In the genomic region with DNA sequence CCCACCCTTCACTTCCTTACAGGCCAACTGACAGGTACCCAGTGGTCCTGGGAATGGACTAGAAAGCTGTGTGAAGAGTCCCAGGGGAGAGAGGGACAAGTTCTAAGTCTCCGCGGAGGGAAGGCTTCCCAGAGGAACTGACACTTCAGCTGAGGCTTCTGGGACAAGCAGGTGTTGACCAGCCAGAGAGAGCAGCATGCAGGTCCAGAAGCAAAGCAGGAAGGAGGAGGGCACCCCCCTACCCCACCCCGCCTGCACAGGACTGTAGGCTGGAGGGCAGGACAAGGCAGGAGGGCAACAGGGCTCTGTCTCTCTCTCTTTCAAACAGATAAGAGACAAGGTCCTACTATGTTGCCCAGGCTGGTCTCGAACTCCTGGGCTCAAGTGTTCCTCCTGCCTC, we compare ENCODE assay signal across 11 cellular contexts.
"Had no signal": no experiment of that assay in that cellular context is flagged by ENCODE, and none has a peak within 500 bp of the region (broad histone marks: within the 10 kb centered on the region; RNA-seq: fewer than 3 reads in every experiment).

No MANE protein-coding gene starts in this region.

- H3K4me1 Mint-ChIP-seq: activated naive CD8-positive, alpha-beta T cell treated with anti-CD3 and anti-CD28 coated beads, Interleukin-2, amount 10 ng/mL, durations not matched to agents 7 days and 5 days had no signal

- H3K27me3 ChIP-seq: breast epithelium, esophagus muscularis mucosa had no signal

- H3K9me3 ChIP-seq: breast epithelium, esophagus muscularis mucosa had no signal

- H3K4me3 ChIP-seq: esophagus muscularis mucosa had no signal

- H3K27ac Mint-ChIP-seq: activated naive CD8-positive, alpha-beta T cell treated with anti-CD3 and anti-CD28 coated beads, Interleukin-2, amount 10 ng/mL, durations not matched to agents 7 days and 5 days had no signal

- H3K4me3 Mint-ChIP-seq: activated naive CD8-positive, alpha-beta T cell treated with anti-CD3 and anti-CD28 coated beads, Interleukin-2, amount 10 ng/mL, durations not matched to agents 7 days and 5 days; nephron had no signal

- H3K9me3 Mint-ChIP-seq: activated naive CD8-positive, alpha-beta T cell treated with anti-CD3 and anti-CD28 coated beads, Interleukin-2, amount 10 ng/mL, durations not matched to agents 7 days and 5 days; nephron had no signal

- FAIRE-seq: TTC549 had no signal

- H3K4me1 ChIP-seq: breast epithelium had no signal

- DNase-seq: activated CD4-positive, alpha-beta T cell treated with anti-CD3 and anti-CD28 coated beads, Interleukin-2, amount 50 U/mL, for 1 hour; activated effector memory CD4-positive, alpha-beta T cell treated with Interleukin-2 at 50 U/mL for 16 hours; activated naive CD8-positive, alpha-beta T cell treated with anti-CD3 and anti-CD28 coated beads, Interleukin-2, amount 10 ng/mL, durations not matched to agents 7 days and 5 days; anterior cingulate cortex; stimulated activated CD4-positive, alpha-beta T cell treated with anti-CD3 and anti-CD28 coated beads, Interleukin-1b, Interleukin-23, amount 100 ng/mL, for 48 hours; stimulated activated naive CD4-positive, alpha-beta T cell; T-helper 2 cell had no signal

- H3K27ac ChIP-seq: breast epithelium had no signal

- H3K27me3 Mint-ChIP-seq: activated naive CD8-positive, alpha-beta T cell treated with anti-CD3 and anti-CD28 coated beads, Interleukin-2, amount 10 ng/mL, durations not matched to agents 7 days and 5 days had no signal

- H3K36me3 ChIP-seq: breast epithelium had no signal
